ENCODE assay signal across 26 cellular contexts in genomic region chr1:109056064-109056463, GRCh38.
"Had no signal": no experiment of that assay in that cellular context is flagged by ENCODE, and none has a peak within 500 bp of the region (broad histone marks: within the 10 kb centered on the region; RNA-seq: fewer than 3 reads in every experiment).

No MANE protein-coding gene starts in this region.

- DNase-seq: stimulated activated CD4-positive, alpha-beta T cell treated with anti-CD3 and anti-CD28 coated beads, Interleukin-2, amount 100 ng/mL, for 48 hours; stimulated activated CD4-positive, alpha-beta T cell treated with anti-CD3 and anti-CD28 coated beads, Interleukin-4, amount 100 ng/mL, for 1 hour; stimulated activated CD4-positive, alpha-beta T cell treated with anti-CD3 and anti-CD28 coated beads, Interleukin-4, amount 100 ng/mL, for 24 hours; stimulated activated CD4-positive, alpha-beta T cell treated with anti-CD3 and anti-CD28 coated beads, Interleukin-4, amount 100 ng/mL, for 4 hours; stimulated activated CD8-positive, alpha-beta memory T cell treated with anti-CD3 and anti-CD28 coated beads, Interleukin-4, amount 100 ng/mL, for 48 hours; stimulated activated naive B cell treated with anti-CD40 and anti-IgM and Interleukin-4, amounts not matched to agents 10 μg/mL and 1 μg/mL and 100 μg/mL, for 72 hours; stimulated activated naive CD4-positive, alpha-beta T cell; stimulated activated naive CD4-positive, alpha-beta T cell treated with Interleukin-2 at 50 U/mL for 16 hours; stimulated activated naive CD8-positive, alpha-beta T cell treated with anti-CD3 and anti-CD28 coated beads, Interleukin-15, amount 100 ng/mL, for 72 hours; stimulated activated naive CD8-positive, alpha-beta T cell treated with anti-CD3 and anti-CD28 coated beads, Interleukin-15, Interleukin-2, amounts not matched to agents 100 U/mL and 50 U/mL, for 24 hours; stomach; substantia nigra; testis; thyroid gland; tibial artery; transverse colon; upper lobe of left lung; upper lobe of right lung; uterus had no signal

- H3K4me1 ChIP-seq: testis, thyroid gland, tibial artery, tibial nerve, upper lobe of left lung, upper lobe of right lung, uterus, vagina had no signal

- FAIRE-seq: urothelium cell line had no signal

- ATAC-seq: stimulated activated effector memory CD8-positive, alpha-beta T cell treated with anti-CD3 and anti-CD28 coated beads, Interleukin-12 subunit alpha, Interleukin-12 subunit beta, amount 100 ng/mL, for 72 hours; stimulated activated memory B cell treated with anti-CD40 and anti-IgM and Interleukin-4, amounts not matched to agents 10 μg/mL and 1 μg/mL and 100 μg/mL, for 72 hours; stimulated activated naive B cell treated with anti-CD40 and anti-IgM and Interleukin-4, amounts not matched to agents 10 μg/mL and 1 μg/mL and 100 μg/mL, for 72 hours; stimulated activated naive CD8-positive, alpha-beta T cell treated with anti-CD3 and anti-CD28 coated beads, Interleukin-15, amount 100 ng/mL, for 72 hours; stimulated activated naive CD8-positive, alpha-beta T cell treated with anti-CD3 and anti-CD28 coated beads, Interleukin-15, Interleukin-2, amounts not matched to agents 100 U/mL and 50 U/mL, for 24 hours; upper lobe of right lung had no signal

- H3K27ac ChIP-seq: stomach, suprapubic skin, testis, thoracic aorta, thyroid gland, tibial artery, tibial nerve, transverse colon, upper lobe of left lung, upper lobe of right lung, uterus, vagina had no signal

- H3K27me3 ChIP-seq: stomach, suprapubic skin, testis, thyroid gland, tibial artery, tibial nerve, transverse colon, upper lobe of left lung, upper lobe of right lung, uterus, vagina had no signal

- H3K9me3 ChIP-seq: stomach, suprapubic skin, testis, thoracic aorta, thyroid gland, tibial artery, tibial nerve, transverse colon, upper lobe of left lung, upper lobe of right lung, uterus, vagina had no signal

- H3K4me3 ChIP-seq: stomach, suprapubic skin, testis, thoracic aorta, thyroid gland, tibial artery, tibial nerve, transverse colon, upper lobe of left lung, upper lobe of right lung, uterus, vagina had no signal

- H3K36me3 ChIP-seq: stomach, suprapubic skin, thoracic aorta, thyroid gland, tibial artery, tibial nerve, transverse colon, upper lobe of left lung, upper lobe of right lung, uterus, vagina had no signal
